1 cellular context compared by ENCODE assay signal in genomic region chr7:106143711-106144347, GRCh38.
TF ChIP-seq lines count a peak whose summit lies in the region.

No MANE protein-coding gene starts in this region.

TF ChIP-seq in GM23338, 12 proteins besides CTCF, POLR2A, EP300 and RAD21:
- no peak for TF ChIP-seq REST (IDR thresholded peaks at IDR 0.05; ENCODE audit: unreplicated experiment)
- no peak for TF ChIP-seq ZNF331 (CRISPR knock-in tag; IDR thresholded peaks at IDR 0.05; ENCODE audit: low read depth)
- TF ChIP-seq, protein P1, sequence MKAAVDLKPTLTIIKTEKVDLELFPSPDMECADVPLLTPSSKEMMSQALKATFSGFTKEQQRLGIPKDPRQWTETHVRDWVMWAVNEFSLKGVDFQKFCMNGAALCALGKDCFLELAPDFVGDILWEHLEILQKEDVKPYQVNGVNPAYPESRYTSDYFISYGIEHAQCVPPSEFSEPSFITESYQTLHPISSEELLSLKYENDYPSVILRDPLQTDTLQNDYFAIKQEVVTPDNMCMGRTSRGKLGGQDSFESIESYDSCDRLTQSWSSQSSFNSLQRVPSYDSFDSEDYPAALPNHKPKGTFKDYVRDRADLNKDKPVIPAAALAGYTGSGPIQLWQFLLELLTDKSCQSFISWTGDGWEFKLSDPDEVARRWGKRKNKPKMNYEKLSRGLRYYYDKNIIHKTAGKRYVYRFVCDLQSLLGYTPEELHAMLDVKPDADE (IDR thresholded peaks at IDR 0.05): no peak
- TF ChIP-seq POLR2AphosphoS5 (IDR thresholded peaks at IDR 0.05; ENCODE audit: low read depth): no peak
- TF ChIP-seq CREB1 (CRISPR knock-in tag; IDR thresholded peaks at IDR 0.05; ENCODE audit: low read depth): no peak
- TF ChIP-seq STAT1 (IDR thresholded peaks at IDR 0.05; ENCODE audit: unreplicated experiment): no peak
- no peak for TF ChIP-seq EZH2 (IDR thresholded peaks at IDR 0.05; ENCODE audit: low read depth, unreplicated experiment)
- no peak for TF ChIP-seq EZH2phosphoT487 (IDR thresholded peaks at IDR 0.05; ENCODE audit: unreplicated experiment)
- TF ChIP-seq NANOG (IDR thresholded peaks at IDR 0.05; ENCODE audit: borderline replicate concordance): no peak
- no peak for TF ChIP-seq ZNF462 (CRISPR knock-in tag; IDR thresholded peaks at IDR 0.05)
- TF ChIP-seq JUNB (IDR thresholded peaks at IDR 0.05; ENCODE audit: unreplicated experiment): no peak
- TF ChIP-seq ZNF114 (CRISPR knock-in tag; IDR thresholded peaks at IDR 0.05): no peak
